ENCODE assay signal across 30 cellular contexts in genomic region chr9:138096192-138096845, GRCh38.
DNase-seq lines count a peak whose midpoint lies in the region; ATAC-seq and TF ChIP-seq lines count a peak whose summit lies in the region.
"Had no signal": no experiment of that assay in that cellular context is flagged by ENCODE, and none has a peak within 500 bp of the region (broad histone marks: within the 10 kb centered on the region; RNA-seq: fewer than 3 reads in every experiment).

No MANE protein-coding gene starts in this region.

- no peak overlapping the region for H3K27ac ChIP-seq in coronary artery
- H3K27ac ChIP-seq in sigmoid colon, result no peak overlapping the region
- H3K27ac ChIP-seq: gastroesophageal sphincter, HL-60, tibial nerve, VCaP had no signal

- H3K27me3 ChIP-seq in sigmoid colon, result no peaks in the 10 kb centered on the region
- H3K27me3 ChIP-seq: gastroesophageal sphincter, tibial nerve had no signal

- H3K9me3 ChIP-seq in sigmoid colon, result no peaks in the 10 kb centered on the region
- H3K9me3 ChIP-seq: gastroesophageal sphincter had no signal

- intact Hi-C loops in sigmoid colon (cut with DNase I), result no loop called here

- ATAC-seq in HG03378 (IDR thresholded peaks at IDR 0.05; ENCODE audit: unreplicated experiment) (no peak), GM21390 (IDR thresholded peaks at IDR 0.05; ENCODE audit: unreplicated experiment) (no peak)
- ATAC-seq: gastroesophageal sphincter; GM23338; naive thymus-derived CD4-positive, alpha-beta T cell; Panc1 had no signal

- DNase-seq in Daoy (ENCODE audit: low read depth) (peak; percentile 0), HuH-7 (ENCODE audit: low spot score) (peak; percentile 3), coronary artery (ENCODE audit: low spot score) (peak; percentile 52), sigmoid colon (peak; percentile 48), NCI-H446 treated with DMSO at 0.1 percent for 48 hours (lab: John Stamatoyannopoulos, UW) (no peak)
- DNase-seq: activated CD4-positive, alpha-beta T cell treated with anti-CD3 and anti-CD28 coated beads, Interleukin-2, amount 50 U/mL, for 1 hour; C1 segment of cervical spinal cord; central memory CD4-positive, alpha-beta T cell; COR-L47; dermis blood vessel endothelial cell; DND-41; HFFc6; midbrain; NCI-H1092; NCI-H1694 treated with DMSO at 0.1 percent for 48 hours; NCI-H2171 treated with DMSO at 0.1 percent for 48 hours; NCI-H526 treated with DMSO at 0.1 percent for 48 hours; occipital lobe; SHP77 treated with DMSO at 0.1 percent for 48 hours; small intestine; stimulated activated CD4-positive, alpha-beta T cell treated with anti-CD3 and anti-CD28 coated beads, Interleukin-1b, Interleukin-23, amount 100 ng/mL, for 48 hours had no signal

- H3K36me3 ChIP-seq in sigmoid colon, result no peaks in the 10 kb centered on the region
- H3K36me3 ChIP-seq: gastroesophageal sphincter, tibial nerve had no signal

- no peak for TF ChIP-seq EP300 in sigmoid colon (IDR thresholded peaks at IDR 0.05)

- H3K4me3 ChIP-seq in coronary artery (no peak overlapping the region), sigmoid colon (no peak overlapping the region)
- H3K4me3 ChIP-seq: gastroesophageal sphincter, GM23338, tibial nerve had no signal

- no peak for TF ChIP-seq POLR2A in sigmoid colon (IDR thresholded peaks at IDR 0.05)

- no peak for TF ChIP-seq CTCF in coronary artery (IDR thresholded peaks at IDR 0.05)
- TF ChIP-seq CTCF in sigmoid colon (IDR thresholded peaks at IDR 0.05), result no peak

- H3K4me1 ChIP-seq in sigmoid colon, result no peaks in the 10 kb centered on the region
- H3K4me1 ChIP-seq: gastroesophageal sphincter, tibial nerve had no signal

- WGBS in sigmoid colon, 2 donors, result 89 to 90% methylated on average over 19 of the region's 19 CpGs
